Comparison of ENCODE assay signal across 11 cellular contexts in genomic region chr1:2312196-2312588, GRCh38.
DNase-seq lines count a peak whose midpoint lies in the region; ATAC-seq, FAIRE-seq and TF ChIP-seq lines count a peak whose summit lies in the region.
"Had no signal": no experiment of that assay in that cellular context is flagged by ENCODE, and none has a peak within 500 bp of the region (broad histone marks: within the 10 kb centered on the region; RNA-seq: fewer than 3 reads in every experiment).

No MANE protein-coding gene starts in this region.

- no peaks in the 10 kb centered on the region for H3K79me2 ChIP-seq in K562 (ENCODE audit: control insufficient read depth, insufficient read depth, low read length)

- no peak for FAIRE-seq in K562 (lab: Jason Lieb, UNC)

- TF ChIP-seq POLR2A in K562 (conservative IDR thresholded peaks at IDR 0.05) = no peak

- ATAC-seq in K562 (peak; percentile 33), GM18909 (IDR thresholded peaks at IDR 0.05; ENCODE audit: poor library complexity, unreplicated experiment) (no peak), HG02759 (IDR thresholded peaks at IDR 0.05; ENCODE audit: unreplicated experiment) (no peak), HG02678 (IDR thresholded peaks at IDR 0.05; ENCODE audit: unreplicated experiment) (no peak)

- H3K36me3 ChIP-seq in HEK293 (ENCODE audit: control insufficient read depth in 2 of 2, insufficient read depth in 1 of 2, low read length in 2 of 2) (peaks cover 0 to 25% of the 10 kb centered on the region in 2 experiments; a peak in 1 of 3 replicates), K562 (ENCODE audit: control insufficient read depth, insufficient read depth, low read length) (peaks cover 31% of the 10 kb centered on the region; the same call in 2 of the 3 replicates)

- TF ChIP-seq CTCF in HEK293 (tag by site-specific recombination; IDR thresholded peaks at IDR 0.05) = no peak
- no peak for TF ChIP-seq CTCF in K562 (IDR thresholded peaks at IDR 0.05 in 2 of 3, conservative IDR thresholded peaks at IDR 0.05 in 1 of 3; ENCODE audit: insufficient read depth in 2 of 3, low read depth in 1 of 3, low read length in 3 of 3)
- no peak for TF ChIP-seq CTCF in mesothelial cell of epicardium (IDR thresholded peaks at IDR 0.05; ENCODE audit: unreplicated experiment)

- in situ Hi-C loops in K562 (cut with MboI) = no loop called here

- intact Hi-C loops in K562 (cut with micrococcal nuclease) = loop anchor here (10.0 kb wide), 1 partner anchor 63 kb away; no protein-coding TSS in a partner anchor

- H3K4me3 Mint-ChIP-seq in mesothelial cell of epicardium = no peak overlapping the region
- H3K4me3 Mint-ChIP-seq: activated naive CD4-positive, alpha-beta T cell treated with anti-CD3 and anti-CD28 coated beads for 36 hours; endodermal cell had no signal

- H3K27ac ChIP-seq in HEK293 (ENCODE audit: extremely low read depth, low read depth, low read length) = 0 out of 2 replicates have a peak overlapping the region, but pooled peaks have one; percentile 37
- H3K27ac ChIP-seq in K562 (ENCODE audit: extremely low read depth, low read depth, low read length) = no peak overlapping the region
- H3K27ac ChIP-seq in substantia nigra (ENCODE audit: low read depth, low read length, poor library complexity, severe bottlenecking) = peak overlapping the region; percentile 17
- H3K27ac ChIP-seq: SJSA1 had no signal

- H3K4me3 ChIP-seq in HEK293 (ENCODE audit: low read depth, low read length) (no peak overlapping the region), K562 (no peak overlapping the region)
- H3K4me3 ChIP-seq: SJSA1 had no signal

- peak overlapping the region in 1 of 2 experiments; percentile 76; a peak in 1 of 4 replicates for H3K9ac ChIP-seq in K562 (ENCODE audit: insufficient read depth in 1 of 2, low read depth in 2 of 2, low read length in 2 of 2)

- peaks cover 14% of the 10 kb centered on the region for H3K36me3 Mint-ChIP-seq in mesothelial cell of epicardium

- POLR2A ChIA-PET in HEK293 (lab: Yijun Ruan, JAX) = interaction anchor here (0.6 to 1.8 kb wide), 6 partner anchors 79 to 179 kb away, joined by 3 to 12 read pairs (median 6); partner anchors contain the start of genes FAAP20, MORN1 and RER1
- POLR2A ChIA-PET in K562 (lab: Yijun Ruan, JAX) = interaction anchor here (0.6 to 0.8 kb wide), 4 partner anchors 23 to 964 kb away, joined by 3 read pairs; no protein-coding TSS in a partner anchor

- CTCF ChIA-PET in HEK293 (lab: Yijun Ruan, JAX) = interaction anchor here (0.6 to 1.8 kb wide), 6 partner anchors 13 to 136 kb away, joined by 3 to 8 read pairs (median 4); partner anchors contain the start of gene FAAP20
- CTCF ChIA-PET in K562 (lab: Yijun Ruan, JAX; ENCODE audit: low intra/inter-chr PET ratio) = no interaction called here

- peak overlapping the region; percentile 53 for H3K27ac Mint-ChIP-seq in mesothelial cell of epicardium
- H3K27ac Mint-ChIP-seq: activated naive CD4-positive, alpha-beta T cell treated with anti-CD3 and anti-CD28 coated beads for 36 hours; endodermal cell had no signal

- H2AFZ ChIP-seq in K562 (ENCODE audit: low read depth, low read length) = no peak overlapping the region

- TF ChIP-seq EP300 in K562 (IDR thresholded peaks at IDR 0.05; ENCODE audit: low read length) = no peak

- no peak overlapping the region for H3K4me2 ChIP-seq in K562 (ENCODE audit: insufficient read depth, low read length)

- H3K9me3 ChIP-seq in HEK293 (ENCODE audit: control insufficient read depth, insufficient read depth, low read depth, low read length) = no peaks in the 10 kb centered on the region
- no peaks in the 10 kb centered on the region for H3K9me3 ChIP-seq in K562 (replicated peaks; ENCODE audit: control insufficient read depth, insufficient read depth, low read depth, low read length)
- H3K9me3 ChIP-seq: SJSA1 had no signal

- H3K27me3 Mint-ChIP-seq in mesothelial cell of epicardium (ENCODE audit: low read depth) = no peaks in the 10 kb centered on the region

- H3K9me3 Mint-ChIP-seq in mesothelial cell of epicardium = no peaks in the 10 kb centered on the region
- H3K9me3 Mint-ChIP-seq: activated naive CD4-positive, alpha-beta T cell treated with anti-CD3 and anti-CD28 coated beads for 36 hours; endodermal cell had no signal

- H4K20me1 ChIP-seq in K562 (replicated peaks; ENCODE audit: control insufficient read depth, insufficient read depth, low read length) = no peaks in the 10 kb centered on the region

- no peaks in the 10 kb centered on the region for H3K9me1 ChIP-seq in K562 (ENCODE audit: control insufficient read depth, insufficient read depth, low read length)

- no TSS peak for BruUV-seq in K562 (replicated peaks; lab: Mats Ljungman, UMichigan)

- peaks cover 16% of the 10 kb centered on the region for H3K4me1 Mint-ChIP-seq in mesothelial cell of epicardium

- peak in 1 of 4 experiments; percentile 35 for DNase-seq in K562 (ENCODE audit: extremely low read depth in 1 of 4, low spot score in 3 of 4)
- DNase-seq in mesothelial cell of epicardium (ENCODE audit: low spot score in 2 of 2, unreplicated experiment in 2 of 2) = no peak
- DNase-seq in substantia nigra (lab: John Stamatoyannopoulos, UW) = no peak
- no peak for DNase-seq in NCI-H1105 treated with DMSO at 0.1 percent for 48 hours (lab: John Stamatoyannopoulos, UW)

- no peak for TF ChIP-seq RAD21 in K562 (CRISPR knock-in tag; conservative IDR thresholded peaks at IDR 0.05 in 1 of 2, IDR thresholded peaks at IDR 0.05 in 1 of 2)

- H3K27me3 ChIP-seq in K562 (ENCODE audit: control insufficient read depth in 2 of 2, insufficient read depth in 2 of 2, low read length in 2 of 2) = no peaks in the 10 kb centered on the region
- H3K27me3 ChIP-seq: SJSA1 had no signal

- WGBS in K562 (ENCODE audit: insufficient coverage, low coverage, missing lambda C conversion rate) = 37% methylated on average over 9 of the region's 11 CpGs

- H3K4me1 ChIP-seq in HEK293 (ENCODE audit: control insufficient read depth, insufficient read depth, low read length) (peaks cover 13% of the 10 kb centered on the region), K562 (replicated peaks in 1 of 2; ENCODE audit: control insufficient read depth in 2 of 2, insufficient read depth in 2 of 2, low read length in 2 of 2) (peaks cover 10 to 71% of the 10 kb centered on the region in 2 experiments; a peak in 4 of 5 replicates)

TF ChIP-seq in HEK293, 187 proteins besides CTCF, POLR2A, EP300 and RAD21 (continues in another document):
- TF ChIP-seq ZBTB11 (tag by site-specific recombination; conservative IDR thresholded peaks at IDR 0.05; ENCODE audit: low read depth) = no peak
- TF ChIP-seq ZNF600 (tag by site-specific recombination; IDR thresholded peaks at IDR 0.05) = no peak

TF ChIP-seq in K562, 482 proteins besides CTCF, POLR2A, EP300 and RAD21:
- no peak for TF ChIP-seq HMGN3 (IDR thresholded peaks at IDR 0.05; ENCODE audit: borderline replicate concordance, extremely low read depth, insufficient read length, low read depth, low read length)
